Comparison of ENCODE assay signal across 14 cellular contexts in genomic region chr13:98909016-98909415, GRCh38.
DNase-seq lines count a peak whose midpoint lies in the region; ATAC-seq, FAIRE-seq and TF ChIP-seq lines count a peak whose summit lies in the region.
"Had no signal": no experiment of that assay in that cellular context is flagged by ENCODE, and none has a peak within 500 bp of the region (broad histone marks: within the 10 kb centered on the region; RNA-seq: fewer than 3 reads in every experiment).

No MANE protein-coding gene starts in this region.

- peaks cover 16 to 43% (median 27%) of the 10 kb centered on the region in 10 experiments for H3K4me1 ChIP-seq in BLaER1 treated with 17β-estradiol and CSF1 and Interleukin-3, amounts not matched to agents 10 nM and 100 nM
- peaks cover 8% of the 10 kb centered on the region for H3K4me1 ChIP-seq in astrocyte (ENCODE audit: insufficient read depth, low read length)
- peaks cover 2 to 7% of the 10 kb centered on the region in 2 donors for H3K4me1 ChIP-seq in lung (ENCODE audit: control insufficient read depth in 2 of 2, insufficient read depth in 2 of 2, low read length in 2 of 2)
- no peaks in the 10 kb centered on the region for H3K4me1 ChIP-seq in body of pancreas
- H3K4me1 ChIP-seq: uterus had no signal

- H3K79me2 ChIP-seq in astrocyte (ENCODE audit: insufficient read depth, low read length) = no peaks in the 10 kb centered on the region

- peak; percentile 56 for DNase-seq in RWPE1 (ENCODE audit: low spot score)
- no peak for DNase-seq in astrocyte (ENCODE audit: low read depth)
- DNase-seq in lung (ENCODE audit: low spot score) = no peak
- no peak for DNase-seq in cortex of kidney (lab: John Stamatoyannopoulos, UW)
- no peak for DNase-seq in dedifferentiated amniotic fluid mesenchymal stem cell (ENCODE audit: extremely low spot score)
- DNase-seq in body of pancreas = no peak
- DNase-seq: C1 segment of cervical spinal cord, head of caudate nucleus, NCI-H2081 treated with DMSO at 0.1 percent for 48 hours, T-helper 17 cell, uterus had no signal

- H3K36me3 Mint-ChIP-seq in astrocyte (ENCODE audit: low read depth, unreplicated experiment) = peaks cover 10% of the 10 kb centered on the region

- ATAC-seq in lung (ENCODE audit: insufficient read depth, low FRiP score) (no peak), GM21360 (IDR thresholded peaks at IDR 0.05; ENCODE audit: unreplicated experiment) (no peak), body of pancreas (no peak)
- ATAC-seq: T-helper 17 cell had no signal

- no peaks in the 10 kb centered on the region for H3K27me3 Mint-ChIP-seq in astrocyte (ENCODE audit: low read depth, unreplicated experiment)
- H3K27me3 Mint-ChIP-seq: T-helper 17 cell had no signal

- H3K4me2 ChIP-seq in BLaER1 treated with 17β-estradiol and CSF1 and Interleukin-3, amounts not matched to agents 10 nM and 100 nM = peak overlapping the region in 10 of 11 experiments; percentile 4 to 95 (median 70); a peak in 16 of 22 replicates
- H3K4me2 ChIP-seq in astrocyte (ENCODE audit: low read length) = peak overlapping the region; percentile 12

- intact Hi-C loops in body of pancreas (cut with DNase I) = no loop called here

- no peaks in the 10 kb centered on the region for H4K20me1 ChIP-seq in BLaER1 treated with 17β-estradiol and CSF1 and Interleukin-3, amounts not matched to agents 10 nM and 100 nM
- no peaks in the 10 kb centered on the region for H4K20me1 ChIP-seq in astrocyte (ENCODE audit: insufficient read depth, low read length)

- no peak overlapping the region for H3K9ac ChIP-seq in BLaER1 treated with 17β-estradiol and CSF1 and Interleukin-3, amounts not matched to agents 10 nM and 100 nM
- H3K9ac ChIP-seq in astrocyte (ENCODE audit: low read length) = no peak overlapping the region

- no peak for TF ChIP-seq CTCF in RWPE1 (conservative IDR thresholded peaks at IDR 0.05; ENCODE audit: low read depth)
- TF ChIP-seq CTCF in astrocyte (IDR thresholded peaks at IDR 0.05; ENCODE audit: insufficient read depth, low read depth, low read length) = no peak
- TF ChIP-seq CTCF in lung (IDR thresholded peaks at IDR 0.05; ENCODE audit: control extremely low read depth, extremely low read depth) = no peak
- TF ChIP-seq CTCF in body of pancreas (IDR thresholded peaks at IDR 0.05) = no peak

- H3K4me3 ChIP-seq in BLaER1 treated with 17β-estradiol and CSF1 and Interleukin-3, amounts not matched to agents 10 nM and 100 nM = no peak overlapping the region
- H3K4me3 ChIP-seq in astrocyte (ENCODE audit: insufficient read depth, low read depth, low read length) (no peak overlapping the region), lung (no peak overlapping the region), body of pancreas (no peak overlapping the region)
- H3K4me3 ChIP-seq: uterus had no signal

- FAIRE-seq in astrocyte (lab: Jason Lieb, UNC) = no peak
- FAIRE-seq: colon had no signal

- POLR2A ChIA-PET in RWPE1 (lab: Yijun Ruan, JAX; ENCODE audit: low non-redundant PET) = no interaction called here

- H3K4me3 Mint-ChIP-seq in astrocyte (ENCODE audit: unreplicated experiment) = no peak overlapping the region
- H3K4me3 Mint-ChIP-seq: T-helper 17 cell had no signal

- peak overlapping the region; percentile 36 for H3K27ac Mint-ChIP-seq in astrocyte (ENCODE audit: unreplicated experiment)

- peak overlapping the region in 6 of 11 experiments; percentile 2 to 88 (median 74); a peak in 8 of 22 replicates for H3K27ac ChIP-seq in BLaER1 treated with 17β-estradiol and CSF1 and Interleukin-3, amounts not matched to agents 10 nM and 100 nM
- H3K27ac ChIP-seq in RWPE1 (no peak overlapping the region), astrocyte (ENCODE audit: low read depth, low read length) (no peak overlapping the region), lung (ENCODE audit: low read depth in 1 of 2, low read length in 1 of 2) (peak overlapping the region; percentile 53 to 74), body of pancreas (no peak overlapping the region)

- TF ChIP-seq POLR2A in body of pancreas (IDR thresholded peaks at IDR 0.05) = no peak

- no peak overlapping the region for H2AFZ ChIP-seq in astrocyte (ENCODE audit: low read depth, low read length)

- CTCF ChIA-PET in RWPE1 (lab: Yijun Ruan, JAX) = no interaction called here

- H3K27me3 ChIP-seq in BLaER1 treated with 17β-estradiol and CSF1 and Interleukin-3, amounts not matched to agents 10 nM and 100 nM = no peaks in the 10 kb centered on the region
- no peaks in the 10 kb centered on the region for H3K27me3 ChIP-seq in astrocyte (ENCODE audit: insufficient read depth, low read length)
- no peaks in the 10 kb centered on the region for H3K27me3 ChIP-seq in lung (ENCODE audit: control insufficient read depth, insufficient read depth)
- H3K27me3 ChIP-seq in body of pancreas = no peaks in the 10 kb centered on the region
- H3K27me3 ChIP-seq: uterus had no signal

- no peaks in the 10 kb centered on the region for H3K36me3 ChIP-seq in BLaER1 treated with 17β-estradiol and CSF1 and Interleukin-3, amounts not matched to agents 10 nM and 100 nM
- H3K36me3 ChIP-seq in astrocyte (ENCODE audit: insufficient read depth, low read length) (no peaks in the 10 kb centered on the region), lung (ENCODE audit: control insufficient read depth in 2 of 2, insufficient read depth in 2 of 2, low read length in 2 of 2) (peaks cover 0 to 8% of the 10 kb centered on the region in 2 donors), body of pancreas (replicated peaks in 1 of 2; ENCODE audit: insufficient read depth in 1 of 2, low read depth in 2 of 2) (no peaks in the 10 kb centered on the region)
- H3K36me3 ChIP-seq: uterus had no signal

- H3K9me3 Mint-ChIP-seq in astrocyte (ENCODE audit: unreplicated experiment) = no peaks in the 10 kb centered on the region

- H3K9me3 ChIP-seq in BLaER1 treated with 17β-estradiol and CSF1 and Interleukin-3, amounts not matched to agents 10 nM and 100 nM (replicated peaks in 1 of 11) = no peaks in the 10 kb centered on the region; a peak in 1 of 22 replicates
- H3K9me3 ChIP-seq in astrocyte (ENCODE audit: insufficient read depth, low read depth, low read length) (no peaks in the 10 kb centered on the region), lung (ENCODE audit: control insufficient read depth in 2 of 2, insufficient read depth in 1 of 2, low read length in 1 of 2) (no peaks in the 10 kb centered on the region), body of pancreas (no peaks in the 10 kb centered on the region)
- H3K9me3 ChIP-seq: uterus had no signal

- 79 to 92% methylated on average over 3 of the region's 3 CpGs for WGBS in lung, 2 donors
- 92% methylated on average over 3 of the region's 3 CpGs for WGBS in body of pancreas, 2 donors

- peaks cover 19% of the 10 kb centered on the region for H3K4me1 Mint-ChIP-seq in astrocyte (ENCODE audit: low read depth, unreplicated experiment)

Comparison
In these comparisons a context has a peak if more than half of its experiments do, and no peak if none do; other contexts are left out.
1. H3K27ac ChIP-seq: peak in BLaER1 treated with 17β-estradiol and CSF1 and Interleukin-3, amounts not matched to agents 10 nM and 100 nM (6 of 11) and lung (2 of 2); none in RWPE1 (single experiment), astrocyte (single experiment) and body of pancreas (0 of 4).